In genomic region chr17:66317629-66318028, GRCh38 we compare ENCODE assay signal across 19 cellular contexts. TPM values are rescaled to one million over a fixed set of nuclear protein-coding genes. Genes with fewer than 3 reads are reported as not detected.
DNase-seq lines count a peak whose midpoint lies in the region; ATAC-seq and TF ChIP-seq lines count a peak whose summit lies in the region.
"Had no signal": no experiment of that assay in that cellular context is flagged by ENCODE, and none has a peak within 500 bp of the region (broad histone marks: within the 10 kb centered on the region; RNA-seq: fewer than 3 reads in every experiment).

No MANE protein-coding gene starts in this region.

- no peak overlapping the region for H3K4me3 ChIP-seq in aorta (ENCODE audit: low read length in 2 of 2)
- H3K4me3 ChIP-seq: BLaER1, heart right ventricle, lower lobe of right lung had no signal

- no peaks in the 10 kb centered on the region for H3K27me3 ChIP-seq in aorta (ENCODE audit: control insufficient read depth in 1 of 2, insufficient read depth in 2 of 2, low read length in 1 of 2)
- H3K27me3 ChIP-seq: BLaER1, heart right ventricle had no signal

- H3K4me1 ChIP-seq in aorta (ENCODE audit: control insufficient read depth in 1 of 2, insufficient read depth in 2 of 2, low read length in 2 of 2) = no peaks in the 10 kb centered on the region
- H3K4me1 ChIP-seq: BLaER1, lower lobe of right lung had no signal

- CTCF ChIA-PET in activated CD4-positive, alpha-beta memory T cell treated with anti-CD3 and anti-CD28 coated beads for 36 hours (lab: Charles Lee) = interaction anchor here (0.7 to 1.4 kb wide), 3 partner anchors 14 to 249 kb away, joined by 3 read pairs; no protein-coding TSS in a partner anchor
- CTCF ChIA-PET in activated CD4-positive, alpha-beta memory T cell treated with anti-CD3 and anti-CD28 coated beads, Interleukin-2, amount 10 ng/mL, durations not matched to agents 7 days and 5 days (lab: Charles Lee) = interaction anchor here (0.7 to 1.1 kb wide), 2 partner anchors 82 to 156 kb away, joined by 3 read pairs; no protein-coding TSS in a partner anchor

- peak overlapping the region; percentile 65 for H3K27ac Mint-ChIP-seq in activated CD4-positive, alpha-beta memory T cell treated with anti-CD3 and anti-CD28 coated beads for 36 hours
- H3K27ac Mint-ChIP-seq in activated CD4-positive, alpha-beta memory T cell treated with anti-CD3 and anti-CD28 coated beads, Interleukin-2, amount 10 ng/mL, durations not matched to agents 7 days and 5 days = no peak overlapping the region
- H3K27ac Mint-ChIP-seq in HFFc6 = peak overlapping the region; percentile 80
- peak overlapping the region; percentile 94 for H3K27ac Mint-ChIP-seq in activated naive CD8-positive, alpha-beta T cell
- H3K27ac Mint-ChIP-seq in naive thymus-derived CD8-positive, alpha-beta T cell = peak overlapping the region in 7 of 10 donors; percentile 28 to 92 (median 58)
- H3K27ac Mint-ChIP-seq: dendritic cell treated with granulocyte-macrophage colony-stimulating factor and Interleukin-4, amounts not matched to agents 40 ng/mL and 50 ng/mL, for 4 days had no signal

- no peak overlapping the region for H3K4me3 Mint-ChIP-seq in activated CD4-positive, alpha-beta memory T cell treated with anti-CD3 and anti-CD28 coated beads for 36 hours
- no peak overlapping the region for H3K4me3 Mint-ChIP-seq in activated CD4-positive, alpha-beta memory T cell treated with anti-CD3 and anti-CD28 coated beads, Interleukin-2, amount 10 ng/mL, durations not matched to agents 7 days and 5 days
- peak overlapping the region; percentile 52 for H3K4me3 Mint-ChIP-seq in HFFc6
- peak overlapping the region; percentile 32 for H3K4me3 Mint-ChIP-seq in activated naive CD8-positive, alpha-beta T cell
- H3K4me3 Mint-ChIP-seq in naive thymus-derived CD8-positive, alpha-beta T cell = peak overlapping the region in 5 of 10 donors; percentile 2 to 30 (median 23)
- H3K4me3 Mint-ChIP-seq: dendritic cell treated with granulocyte-macrophage colony-stimulating factor and Interleukin-4, amounts not matched to agents 40 ng/mL and 50 ng/mL, for 4 days had no signal

- no peak for DNase-seq in activated CD4-positive, alpha-beta memory T cell treated with anti-CD3 and anti-CD28 coated beads for 36 hours
- no peak for DNase-seq in activated CD4-positive, alpha-beta memory T cell treated with anti-CD3 and anti-CD28 coated beads, Interleukin-2, amount 10 ng/mL, durations not matched to agents 7 days and 5 days
- no peak for DNase-seq in HFFc6
- DNase-seq in naive thymus-derived CD8-positive, alpha-beta T cell = no peak
- no peak for DNase-seq in NCI-H2107 treated with DMSO at 0.1 percent for 48 hours (lab: John Stamatoyannopoulos, UW; ENCODE audit: unreplicated experiment)
- DNase-seq in NCI-H2171 treated with DMSO at 0.1 percent for 48 hours (lab: John Stamatoyannopoulos, UW) = no peak
- DNase-seq in aorta = no peak
- DNase-seq: heart right ventricle; lower lobe of right lung; NCI-H1105 treated with DMSO at 0.1 percent for 48 hours; NCI-H2081; NCI-H524; RPMI8226; stimulated activated CD8-positive, alpha-beta memory T cell treated with anti-CD3 and anti-CD28 coated beads, Interleukin-4, amount 100 ng/mL, for 48 hours; substantia nigra; SW 1271 had no signal

- no peak for TF ChIP-seq CTCF in HFFc6 (IDR thresholded peaks at IDR 0.05)

- no peaks in the 10 kb centered on the region for H3K27me3 Mint-ChIP-seq in activated CD4-positive, alpha-beta memory T cell treated with anti-CD3 and anti-CD28 coated beads for 36 hours
- H3K27me3 Mint-ChIP-seq in activated CD4-positive, alpha-beta memory T cell treated with anti-CD3 and anti-CD28 coated beads, Interleukin-2, amount 10 ng/mL, durations not matched to agents 7 days and 5 days = no peaks in the 10 kb centered on the region
- no peaks in the 10 kb centered on the region; the same call in 1 of the 2 replicates for H3K27me3 Mint-ChIP-seq in HFFc6 (ENCODE audit: insufficient read depth)
- no peaks in the 10 kb centered on the region for H3K27me3 Mint-ChIP-seq in activated naive CD8-positive, alpha-beta T cell
- no peaks in the 10 kb centered on the region for H3K27me3 Mint-ChIP-seq in naive thymus-derived CD8-positive, alpha-beta T cell
- H3K27me3 Mint-ChIP-seq: dendritic cell treated with granulocyte-macrophage colony-stimulating factor and Interleukin-4, amounts not matched to agents 40 ng/mL and 50 ng/mL, for 4 days had no signal

- H3K36me3 ChIP-seq in aorta (ENCODE audit: control insufficient read depth in 1 of 2, insufficient read depth in 2 of 2, low read length in 1 of 2) = no peaks in the 10 kb centered on the region
- H3K36me3 ChIP-seq: BLaER1, heart right ventricle, lower lobe of right lung had no signal

- peaks cover 58% of the 10 kb centered on the region for H3K4me1 Mint-ChIP-seq in activated CD4-positive, alpha-beta memory T cell treated with anti-CD3 and anti-CD28 coated beads for 36 hours (ENCODE audit: low read depth)
- peaks cover 31% of the 10 kb centered on the region for H3K4me1 Mint-ChIP-seq in activated CD4-positive, alpha-beta memory T cell treated with anti-CD3 and anti-CD28 coated beads, Interleukin-2, amount 10 ng/mL, durations not matched to agents 7 days and 5 days
- peaks cover 58% of the 10 kb centered on the region for H3K4me1 Mint-ChIP-seq in HFFc6 (ENCODE audit: low read depth)
- H3K4me1 Mint-ChIP-seq in activated naive CD8-positive, alpha-beta T cell (ENCODE audit: low read depth) = peaks cover 62% of the 10 kb centered on the region
- peaks cover 26 to 60% (median 44%) of the 10 kb centered on the region in 4 donors for H3K4me1 Mint-ChIP-seq in naive thymus-derived CD8-positive, alpha-beta T cell

- no peak for ATAC-seq in naive thymus-derived CD8-positive, alpha-beta T cell
- no peak for ATAC-seq in aorta (ENCODE audit: low FRiP score)
- ATAC-seq: heart right ventricle, lower lobe of right lung had no signal

- peaks cover 30% of the 10 kb centered on the region for H3K36me3 Mint-ChIP-seq in activated CD4-positive, alpha-beta memory T cell treated with anti-CD3 and anti-CD28 coated beads for 36 hours
- H3K36me3 Mint-ChIP-seq in activated CD4-positive, alpha-beta memory T cell treated with anti-CD3 and anti-CD28 coated beads, Interleukin-2, amount 10 ng/mL, durations not matched to agents 7 days and 5 days (ENCODE audit: low read depth) = peaks cover 53% of the 10 kb centered on the region
- H3K36me3 Mint-ChIP-seq in HFFc6 (ENCODE audit: low read depth) = peaks cover 41% of the 10 kb centered on the region
- H3K36me3 Mint-ChIP-seq in activated naive CD8-positive, alpha-beta T cell = peaks cover 15% of the 10 kb centered on the region
- peaks cover 5 to 21% (median 17%) of the 10 kb centered on the region in 3 donors for H3K36me3 Mint-ChIP-seq in naive thymus-derived CD8-positive, alpha-beta T cell

- no peaks in the 10 kb centered on the region for H3K9me3 ChIP-seq in aorta (ENCODE audit: control insufficient read depth, low read length)

- POLR2A ChIA-PET in activated CD4-positive, alpha-beta memory T cell treated with anti-CD3 and anti-CD28 coated beads for 36 hours (lab: Charles Lee) = interaction anchor here (0.6 kb wide), 1 partner anchor 14 kb away, joined by 3 read pairs; no protein-coding TSS in a partner anchor
- POLR2A ChIA-PET in activated CD4-positive, alpha-beta memory T cell treated with anti-CD3 and anti-CD28 coated beads, Interleukin-2, amount 10 ng/mL, durations not matched to agents 7 days and 5 days (lab: Charles Lee) = interaction anchor here (0.8 to 4.9 kb wide), 3 partner anchors 10 to 14 kb away, joined by 3 to 19 read pairs (median 3); no protein-coding TSS in a partner anchor
- POLR2A ChIA-PET in naive thymus-derived CD8-positive, alpha-beta T cell (lab: Charles Lee) = interaction anchor here (1.1 to 3.4 kb wide), 2 partner anchors 8 to 9 kb away, joined by 3 to 10 read pairs; no protein-coding TSS in a partner anchor

- no peak overlapping the region for H3K27ac ChIP-seq in aorta (ENCODE audit: low read depth in 1 of 2, low read length in 2 of 2)
- H3K27ac ChIP-seq: BLaER1, heart right ventricle, lower lobe of right lung had no signal

- peaks cover 11% of the 10 kb centered on the region for H3K9me3 Mint-ChIP-seq in activated CD4-positive, alpha-beta memory T cell treated with anti-CD3 and anti-CD28 coated beads for 36 hours
- H3K9me3 Mint-ChIP-seq in activated CD4-positive, alpha-beta memory T cell treated with anti-CD3 and anti-CD28 coated beads, Interleukin-2, amount 10 ng/mL, durations not matched to agents 7 days and 5 days = peaks cover 10% of the 10 kb centered on the region
- peaks cover 11% of the 10 kb centered on the region for H3K9me3 Mint-ChIP-seq in HFFc6
- peaks cover 3% of the 10 kb centered on the region for H3K9me3 Mint-ChIP-seq in activated naive CD8-positive, alpha-beta T cell (ENCODE audit: low read depth)
- H3K9me3 Mint-ChIP-seq in naive thymus-derived CD8-positive, alpha-beta T cell = peaks cover 0 to 12% (median 4%) of the 10 kb centered on the region in 9 donors

- intact Hi-C loops in activated CD4-positive, alpha-beta memory T cell treated with anti-CD3 and anti-CD28 coated beads for 36 hours (cut with micrococcal nuclease) = no loop called here
- intact Hi-C loops in aorta (cut with DNase I) = no loop called here

RNA-seq across cellular contexts. Expression of gene PRKCA, which starts 15.2 kb away (rescaled TPM):
- total RNA-seq in activated CD4-positive, alpha-beta memory T cell treated with anti-CD3 and anti-CD28 coated beads for 36 hours = 10 to 100 TPM; 75.1 to 78.5 TPM
- 10 to 100 TPM; 57.6 to 61.3 TPM for total RNA-seq in activated CD4-positive, alpha-beta memory T cell treated with anti-CD3 and anti-CD28 coated beads, Interleukin-2, amount 10 ng/mL, durations not matched to agents 7 days and 5 days
- total RNA-seq in HFFc6 (2021; fragmentation: NEBNext Ultra II Directional; extraction: Animal tissue kit (Norgen Biotek cat#: 25700)) = 100 to 1,000 TPM in 2 of 6 experiments, 10 to 100 TPM in 4; 81.2 to 106 (median 92.9) TPM
- 10 to 100 TPM; 90.6 to 97.3 TPM for total RNA-seq in naive thymus-derived CD8-positive, alpha-beta T cell
- 1 to 10 TPM; 1.3 to 5.8 (median 3.3) TPM for polyA plus RNA-seq in naive thymus-derived CD8-positive, alpha-beta T cell
- total RNA-seq in aorta = 10 to 100 TPM; 11.9 to 15.4 TPM
- polyA plus RNA-seq in aorta = 1 to 10 TPM; 2.7 to 6.3 TPM

Comparison
In these comparisons a context has a peak if more than half of its experiments do, and no peak if none do; other contexts are left out.
1. H3K4me3 Mint-ChIP-seq: peak in HFFc6 (single experiment) and activated naive CD8-positive, alpha-beta T cell (single experiment); none in activated CD4-positive, alpha-beta memory T cell treated with anti-CD3 and anti-CD28 coated beads for 36 hours (single experiment) and activated CD4-positive, alpha-beta memory T cell treated with anti-CD3 and anti-CD28 coated beads, Interleukin-2, amount 10 ng/mL, durations not matched to agents 7 days and 5 days (single experiment).